22 cellular contexts compared by ENCODE assay signal in genomic region chr17:5257124-5257523, GRCh38. TPM values are rescaled to one million over a fixed set of nuclear protein-coding genes. Genes with fewer than 3 reads are reported as not detected.
DNase-seq lines count a peak whose midpoint lies in the region; ATAC-seq, FAIRE-seq and TF ChIP-seq lines count a peak whose summit lies in the region.
"Had no signal": no experiment of that assay in that cellular context is flagged by ENCODE, and none has a peak within 500 bp of the region (broad histone marks: within the 10 kb centered on the region; RNA-seq: fewer than 3 reads in every experiment).

No MANE protein-coding gene starts in this region.

- no peak for DNase-seq in GM18507 (ENCODE audit: extremely low spot score, insufficient read length, low read depth)
- DNase-seq in activated B cell treated with CpG ODN at 0.5 μM for 24 hours = no peak
- DNase-seq in posterior vena cava (ENCODE audit: low spot score) = peak; percentile 13
- DNase-seq in urothelium cell line (ENCODE audit: low spot score) = no peak
- DNase-seq: BE2C; CD4-positive, alpha-beta T cell; CD8-positive, alpha-beta memory T cell; DMS 273 treated with DMSO at 0.1 percent for 48 hours; DMS79; EL; GDM1; H9; HFFc6 had no signal

- ATAC-seq in activated B cell treated with CpG ODN at 0.5 μM for 24 hours (ENCODE audit: low read depth) = no peak
- no peak for ATAC-seq in HG03108 (IDR thresholded peaks at IDR 0.05; ENCODE audit: unreplicated experiment)
- no peak for ATAC-seq in HG02623 (IDR thresholded peaks at IDR 0.05; ENCODE audit: unreplicated experiment)
- ATAC-seq: GM12878, GM23338, HCT116 had no signal

- FAIRE-seq in GM18507 (lab: Jason Lieb, UNC) (peak; percentile 9), urothelium cell line (lab: Jason Lieb, UNC) (no peak)
- FAIRE-seq: A204.1, D721Med, GM12878 had no signal

- no peaks in the 10 kb centered on the region for H3K27me3 Mint-ChIP-seq in activated B cell treated with CpG ODN at 0.5 μM for 24 hours
- H3K27me3 Mint-ChIP-seq: CD4-positive, alpha-beta T cell; CD8-positive, alpha-beta memory T cell had no signal

- intact Hi-C loops in activated B cell treated with CpG ODN at 0.5 μM for 24 hours (cut with micrococcal nuclease) (no loop called here), posterior vena cava (cut with DNase I) (no loop called here)

- CTCF ChIA-PET in activated B cell treated with CpG ODN at 0.5 μM for 24 hours (lab: Charles Lee) = no interaction called here

- TF ChIP-seq CTCF in activated B cell treated with CpG ODN at 0.5 μM for 24 hours (IDR thresholded peaks at IDR 0.05) = no peak

- POLR2A ChIA-PET in activated B cell treated with CpG ODN at 0.5 μM for 24 hours (lab: Charles Lee) = interaction anchor here (3.8 kb wide), 1 partner anchor 24 kb away, joined by 37 read pairs; the partner anchor contains the start of gene RABEP1

- H3K36me3 Mint-ChIP-seq in activated B cell treated with CpG ODN at 0.5 μM for 24 hours (ENCODE audit: low read depth) = peaks cover 2% of the 10 kb centered on the region
- H3K36me3 Mint-ChIP-seq: CD8-positive, alpha-beta memory T cell had no signal

- H3K4me1 Mint-ChIP-seq in activated B cell treated with CpG ODN at 0.5 μM for 24 hours = peaks cover 67% of the 10 kb centered on the region

- no peaks in the 10 kb centered on the region for H3K9me3 Mint-ChIP-seq in activated B cell treated with CpG ODN at 0.5 μM for 24 hours
- H3K9me3 Mint-ChIP-seq: CD4-positive, alpha-beta T cell; CD8-positive, alpha-beta memory T cell; GM23338; H9; HFFc6 had no signal

- peak overlapping the region; percentile 76 for H3K27ac Mint-ChIP-seq in activated B cell treated with CpG ODN at 0.5 μM for 24 hours
- H3K27ac Mint-ChIP-seq: CD14-positive monocyte; CD4-positive, alpha-beta T cell; GM23338; H9; HFFc6 had no signal

- peak overlapping the region; percentile 19 for H3K4me3 Mint-ChIP-seq in activated B cell treated with CpG ODN at 0.5 μM for 24 hours
- H3K4me3 Mint-ChIP-seq: CD14-positive monocyte; CD4-positive, alpha-beta T cell; CD8-positive, alpha-beta memory T cell; GM23338; H9; HFFc6 had no signal

RNA-seq across cellular contexts. Expression of gene SCIMP, which starts 22.5 kb away (rescaled TPM):
- total RNA-seq in activated B cell treated with CpG ODN at 0.5 μM for 24 hours (23.4 and 24.5 TPM in 2 replicates), posterior vena cava (1 to 10 TPM; 4.5 to 7.3 TPM)
- total RNA-seq: GM23338, H4, H9, HFFc6 had no signal

RNA-seq across cellular contexts. Expression of gene RABEP1, which starts 25.0 kb away (rescaled TPM):
- total RNA-seq in activated B cell treated with CpG ODN at 0.5 μM for 24 hours (63.5 and 67.5 TPM in 2 replicates), posterior vena cava (10 to 100 TPM; 41.5 to 47.3 TPM)
